In genomic region chr3:185933374-185933950, GRCh38 we compare ENCODE assay signal across 9 cellular contexts. TPM values are rescaled to one million over a fixed set of nuclear protein-coding genes. Genes with fewer than 3 reads are reported as not detected.
DNase-seq lines count a peak whose midpoint lies in the region; ATAC-seq and TF ChIP-seq lines count a peak whose summit lies in the region.
"Had no signal": no experiment of that assay in that cellular context is flagged by ENCODE, and none has a peak within 500 bp of the region (broad histone marks: within the 10 kb centered on the region; RNA-seq: fewer than 3 reads in every experiment).

No MANE protein-coding gene starts in this region.

- peak overlapping the region; percentile 91 for H3K4me3 ChIP-seq in DOHH2 (ENCODE audit: low read length)
- peak overlapping the region; percentile 90 for H3K4me3 ChIP-seq in OCI-LY1 (ENCODE audit: low read depth, low read length, poor library complexity, severe bottlenecking)
- peak overlapping the region; percentile 95 for H3K4me3 ChIP-seq in ovary

- peaks cover 30% of the 10 kb centered on the region; the same call in 1 of the 2 replicates for H3F3A ChIP-seq in DOHH2 (ENCODE audit: control insufficient read depth, insufficient read depth)
- H3F3A ChIP-seq in OCI-LY1 (ENCODE audit: insufficient read depth, low read length): no peaks in the 10 kb centered on the region

- H3K36me3 ChIP-seq in DOHH2 (ENCODE audit: control insufficient read depth, low read length): peaks cover 93% of the 10 kb centered on the region
- H3K36me3 ChIP-seq in OCI-LY1 (ENCODE audit: insufficient read depth, low read length): peaks cover 87% of the 10 kb centered on the region
- H3K36me3 ChIP-seq in ovary: no peaks in the 10 kb centered on the region

- peaks cover 13% of the 10 kb centered on the region for H3K27me3 Mint-ChIP-seq in endothelial cell (ENCODE audit: unreplicated experiment)

- TF ChIP-seq CTCF in DOHH2 (IDR thresholded peaks at IDR 0.05; ENCODE audit: low read depth, low read length, poor library complexity, severe bottlenecking) (no peak), OCI-LY1 (IDR thresholded peaks at IDR 0.05; ENCODE audit: low read length) (no peak), endothelial cell (IDR thresholded peaks at IDR 0.05; ENCODE audit: unreplicated experiment) (no peak), ovary (IDR thresholded peaks at IDR 0.05) (no peak)

- no peak overlapping the region for H3K27ac Mint-ChIP-seq in endothelial cell (ENCODE audit: unreplicated experiment)

- no peak for ATAC-seq in HG02852 (IDR thresholded peaks at IDR 0.05; ENCODE audit: unreplicated experiment)
- ATAC-seq: esophagus mucosa had no signal

- H3K9ac ChIP-seq in OCI-LY1 (ENCODE audit: low read length): peak overlapping the region; percentile 90

- TF ChIP-seq EP300 in ovary (IDR thresholded peaks at IDR 0.05): no peak

- peaks cover 76% of the 10 kb centered on the region for H3K4me1 ChIP-seq in DOHH2 (ENCODE audit: control insufficient read depth, low read length)
- H3K4me1 ChIP-seq in OCI-LY1 (ENCODE audit: insufficient read depth, low read length, severe bottlenecking): peaks cover 73% of the 10 kb centered on the region
- peaks cover 16% of the 10 kb centered on the region for H3K4me1 ChIP-seq in ovary (ENCODE audit: insufficient read depth)

- no peak overlapping the region for H2AFZ ChIP-seq in OCI-LY1 (ENCODE audit: low read length)

- H3K27me3 ChIP-seq in DOHH2 (ENCODE audit: control insufficient read depth, low read length) (no peaks in the 10 kb centered on the region), OCI-LY1 (ENCODE audit: insufficient read depth, low read length) (no peaks in the 10 kb centered on the region), ovary (no peaks in the 10 kb centered on the region)

- intact Hi-C loops in ovary (cut with DNase I): loop anchor here in 2 of 4 donors (10.0 kb wide), 2 partner anchors 109 to 851 kb away; partner anchors contain the start of genes EIF4A2 (in 1 of the 2) and IGF2BP2 (in 1 of the 2)

- H3K27ac ChIP-seq in DOHH2 (ENCODE audit: low read depth, low read length) (no peak overlapping the region), OCI-LY1 (ENCODE audit: low read depth, low read length, poor library complexity, severe bottlenecking) (no peak overlapping the region), ovary (no peak overlapping the region)

- H3K36me3 Mint-ChIP-seq in endothelial cell (ENCODE audit: low read depth, unreplicated experiment): peaks cover 24% of the 10 kb centered on the region

- H4K20me1 ChIP-seq in DOHH2 (ENCODE audit: control insufficient read depth, insufficient read depth, low read depth, low read length) (peaks cover 82% of the 10 kb centered on the region), OCI-LY1 (ENCODE audit: insufficient read depth, low read length) (peaks cover 49% of the 10 kb centered on the region)

- in situ Hi-C loops in G401 (cut with HindIII; ENCODE audit: low sequenced_read_pairs): no loop called here

- no peaks in the 10 kb centered on the region for H3K9me2 ChIP-seq in DOHH2 (replicated peaks; ENCODE audit: control insufficient read depth, low read length)
- no peaks in the 10 kb centered on the region for H3K9me2 ChIP-seq in OCI-LY1 (ENCODE audit: low read depth, low read length)

- H3K4me1 Mint-ChIP-seq in endothelial cell (ENCODE audit: unreplicated experiment): peaks cover 75% of the 10 kb centered on the region

- H3K4me3 Mint-ChIP-seq in endothelial cell (ENCODE audit: unreplicated experiment): peak overlapping the region; percentile 100

- DNase-seq in endothelial cell (ENCODE audit: low spot score) (no peak), ovary (no peak), GDM1 (lab: John Stamatoyannopoulos, UW) (no peak), G401 (ENCODE audit: low spot score) (no peak), NCI-H510A (lab: John Stamatoyannopoulos, UW) (no peak)

- H3K9me3 ChIP-seq in DOHH2 (ENCODE audit: control insufficient read depth, insufficient read depth, low read length) (no peaks in the 10 kb centered on the region), OCI-LY1 (ENCODE audit: low read length) (no peaks in the 10 kb centered on the region), ovary (no peaks in the 10 kb centered on the region)

- no peaks in the 10 kb centered on the region for H3K9me3 Mint-ChIP-seq in endothelial cell (ENCODE audit: unreplicated experiment)

- peaks cover 98% of the 10 kb centered on the region for H3K79me2 ChIP-seq in DOHH2 (ENCODE audit: control insufficient read depth, low read length)
- H3K79me2 ChIP-seq in OCI-LY1 (ENCODE audit: insufficient read depth, low read length): peaks cover 93% of the 10 kb centered on the region

- H3K4me2 ChIP-seq in DOHH2 (ENCODE audit: low read length) (peak overlapping the region; percentile 94), OCI-LY1 (ENCODE audit: low read length) (peak overlapping the region; percentile 98)

- no peak for TF ChIP-seq POLR2A in ovary (IDR thresholded peaks at IDR 0.05)

RNA-seq across cellular contexts. Expression of gene TRA2B, which starts 4.4 kb away (rescaled TPM):
- 132 TPM for total RNA-seq in endothelial cell (ENCODE audit: unreplicated experiment)
- 100 to 1,000 TPM; 108 to 158 (median 119) TPM for total RNA-seq in ovary
- 100 to 1,000 TPM in 1 of 2 donors, 10 to 100 TPM in 1; 83.0 to 132 TPM for polyA plus RNA-seq in ovary
- 176 and 232 TPM in 2 replicates for total RNA-seq in G401 (2014; rRNA removed; shearing (Covaris generic))
